In the genomic region with DNA sequence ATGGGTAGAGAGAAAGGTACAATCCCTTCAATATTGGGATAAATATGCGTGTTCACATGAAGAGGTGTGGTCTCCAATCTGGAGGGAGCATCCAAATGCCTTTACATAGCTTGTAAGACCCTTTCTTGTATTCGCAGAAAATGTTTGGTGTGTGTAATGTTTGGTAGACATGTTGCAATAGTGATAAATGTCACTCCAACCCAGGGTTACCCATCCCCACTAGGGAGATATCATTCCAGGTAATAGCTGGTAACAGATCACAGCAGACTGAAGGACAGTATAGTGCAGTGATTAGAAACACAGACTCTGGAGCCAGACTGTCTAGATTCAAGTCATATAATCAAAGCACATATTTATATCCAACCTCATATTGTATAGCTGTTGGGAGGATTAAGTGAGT, we compare ENCODE assay signal across 34 cellular contexts.
"Had no signal": no experiment of that assay in that cellular context is flagged by ENCODE, and none has a peak within 500 bp of the region (broad histone marks: within the 10 kb centered on the region; RNA-seq: fewer than 3 reads in every experiment).

No MANE protein-coding gene starts in this region.

- H3K4me3 ChIP-seq: MG63 had no signal

- H3K36me3 ChIP-seq: MG63 had no signal

- DNase-seq: Karpas-422, Kasumi-1, MG63, MM.1S, MV-4-11, NCI-H1048, NCI-H1092, NCI-H1092 treated with DMSO at 0.1 percent for 48 hours, NCI-H1105, NCI-H1105 treated with DMSO at 0.1 percent for 48 hours, NCI-H1417, NCI-H1417 treated with DMSO at 0.1 percent for 48 hours, NCI-H1436, NCI-H1436 treated with DMSO at 0.1 percent for 48 hours, NCI-H146, NCI-H1694, NCI-H1694 treated with DMSO at 0.1 percent for 48 hours, NCI-H187, NCI-H187 treated with DMSO at 0.1 percent for 48 hours, NCI-H1930, NCI-H2029, NCI-H2029 treated with DMSO at 0.1 percent for 48 hours, NCI-H2081, NCI-H2081 treated with DMSO at 0.1 percent for 48 hours, NCI-H2107, NCI-H2171, NCI-H2171 treated with DMSO at 0.1 percent for 48 hours, NCI-H2227 treated with DMSO at 0.1 percent for 48 hours, NCI-H226, NCI-H345, NCI-H446, NCI-H446 treated with DMSO at 0.1 percent for 48 hours, NCI-H510A, NCI-H510A treated with DMSO at 0.1 percent for 48 hours had no signal

- H3K9me3 ChIP-seq: MG63 had no signal

- H3K27me3 ChIP-seq: MG63 had no signal
